ENCODE assay signal across 1 cellular context in genomic region chr14:49692895-49693737, GRCh38.
TF ChIP-seq lines count a peak whose summit lies in the region.

Gene KLHDC1 (plus strand): TSS chr14:49693120. CDS start chr14:49693195, 75 bp downstream.

TF ChIP-seq in GM12878, 131 proteins besides CTCF, POLR2A, EP300 and RAD21 (continued from another document):
- TF ChIP-seq NKRF (conservative IDR thresholded peaks at IDR 0.05) = peak; percentile 52; the same call in 1 of the 2 replicates
- TF ChIP-seq SP1 (IDR thresholded peaks at IDR 0.05; ENCODE audit: low read depth, low read length) = peak; percentile 18
- TF ChIP-seq MYC (IDR thresholded peaks at IDR 0.05; ENCODE audit: insufficient read depth, insufficient read length, insufficient replicate concordance, low read length, severe bottlenecking) = peak; percentile 50
- no peak for TF ChIP-seq SIX5 (IDR thresholded peaks at IDR 0.05; ENCODE audit: low read depth, low read length, severe bottlenecking)
- 0 out of 2 replicates have a peak, but pooled peaks have one; percentile 22 for TF ChIP-seq REST (IDR thresholded peaks at IDR 0.05; ENCODE audit: low read depth, low read length)
- peak; percentile 93 for TF ChIP-seq ZNF687 (IDR thresholded peaks at IDR 0.05)
- peak; percentile 88; the same call in 1 of the 2 replicates for TF ChIP-seq LARP7 (IDR thresholded peaks at IDR 0.05)
- TF ChIP-seq ZNF622 (IDR thresholded peaks at IDR 0.05) = no peak
- TF ChIP-seq POU2F2 (IDR thresholded peaks at IDR 0.05; ENCODE audit: borderline replicate concordance, low read depth, low read length) = 0 out of 3 replicates have a peak, but pooled peaks have one; percentile 29
- TF ChIP-seq TCF3 (IDR thresholded peaks at IDR 0.05; ENCODE audit: borderline replicate concordance, insufficient read depth, low read depth, low read length) = 0 out of 2 replicates have a peak, but pooled peaks have one; percentile 22
- 0 out of 2 replicates have a peak, but pooled peaks have one; percentile 21 for TF ChIP-seq NBN (IDR thresholded peaks at IDR 0.05)
- peak; percentile 62; the same call in 1 of the 2 replicates for TF ChIP-seq MXI1 (IDR thresholded peaks at IDR 0.05; ENCODE audit: low read depth, low read length)
- 0 out of 2 replicates have a peak, but pooled peaks have one; percentile 14 for TF ChIP-seq MTA2 (IDR thresholded peaks at IDR 0.05; ENCODE audit: low read depth)
- TF ChIP-seq PRDM15 (CRISPR knock-in tag; IDR thresholded peaks at IDR 0.05) = no peak
- TF ChIP-seq SKIL (IDR thresholded peaks at IDR 0.05; ENCODE audit: low read depth, poor library complexity, severe bottlenecking) = no peak
- peak; percentile 38; the same call in 1 of the 2 replicates for TF ChIP-seq EED (IDR thresholded peaks at IDR 0.05; ENCODE audit: low read depth)
- TF ChIP-seq GATAD2B (conservative IDR thresholded peaks at IDR 0.05; ENCODE audit: low read depth) = peak; percentile 97
- TF ChIP-seq MLLT1 (IDR thresholded peaks at IDR 0.05) = peak; percentile 16; the same call in 1 of the 2 replicates
- TF ChIP-seq RELB (IDR thresholded peaks at IDR 0.05; ENCODE audit: low read depth) = peak; percentile 27; the same call in 1 of the 2 replicates
- TF ChIP-seq ZSCAN29 (IDR thresholded peaks at IDR 0.05) = no peak
- TF ChIP-seq ETV6 (conservative IDR thresholded peaks at IDR 0.05 in 1 of 2, IDR thresholded peaks at IDR 0.05 in 1 of 2; ENCODE audit: borderline replicate concordance in 1 of 2, low read depth in 1 of 2) = no peak
- TF ChIP-seq NR2C2 (IDR thresholded peaks at IDR 0.05; ENCODE audit: borderline replicate concordance, control insufficient read depth, insufficient read length, low read depth) = no peak
- peak in 1 of 2 experiments; percentile 36; a peak in 1 of 4 replicates for TF ChIP-seq BHLHE40 (IDR thresholded peaks at IDR 0.05; ENCODE audit: borderline replicate concordance in 1 of 2, low read depth in 2 of 2, low read length in 1 of 2)
